In the genomic region with DNA sequence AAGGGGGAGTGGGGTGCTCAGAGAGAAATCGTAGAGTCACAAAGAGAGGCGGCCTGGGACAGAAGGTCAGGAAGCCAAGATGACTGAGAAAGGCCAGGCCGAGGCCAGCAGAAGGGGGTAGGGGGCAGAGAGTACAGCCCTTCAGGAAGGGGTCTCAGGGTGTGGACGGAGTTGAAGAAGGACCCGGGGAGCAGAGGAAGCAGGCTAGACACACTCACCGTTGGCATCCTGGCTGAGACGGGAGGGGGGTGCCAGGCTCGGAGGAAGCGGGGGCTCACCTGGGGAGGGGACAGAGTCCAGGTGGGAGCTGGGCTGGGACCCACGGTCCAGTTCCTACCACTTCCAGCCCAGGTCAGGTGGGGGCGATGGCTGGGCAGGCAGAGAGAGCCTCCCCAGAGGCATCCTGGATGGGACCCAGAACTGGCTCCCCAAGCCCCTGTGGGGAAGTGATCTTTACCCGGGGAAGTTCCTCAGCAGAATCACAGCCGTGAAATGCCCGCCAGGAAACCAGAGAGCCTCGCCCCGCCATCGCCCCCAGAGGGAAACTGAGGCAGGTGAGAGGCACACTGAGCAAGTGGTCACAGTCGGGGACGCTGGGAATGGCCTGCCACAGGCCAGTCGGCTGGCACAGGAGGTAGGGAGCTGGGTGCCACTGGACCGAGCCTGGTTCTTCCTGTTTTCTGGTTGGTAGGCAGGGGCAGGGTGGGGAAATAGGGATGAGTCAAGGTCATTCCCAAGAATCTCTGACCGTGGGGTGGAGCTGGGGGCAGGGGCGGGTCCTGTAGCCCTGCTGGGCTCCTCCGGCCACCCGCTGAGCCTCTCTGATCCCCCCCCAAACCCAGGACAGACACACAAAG, we compare ENCODE assay signal across 10 cellular contexts. TPM values are rescaled to one million over a fixed set of nuclear protein-coding genes. Genes with fewer than 3 reads are reported as not detected.
DNase-seq lines count a peak whose midpoint lies in the region; ATAC-seq and TF ChIP-seq lines count a peak whose summit lies in the region.
"Had no signal": no experiment of that assay in that cellular context is flagged by ENCODE, and none has a peak within 500 bp of the region (broad histone marks: within the 10 kb centered on the region; RNA-seq: fewer than 3 reads in every experiment).

No MANE protein-coding gene starts in this region.

- no peaks in the 10 kb centered on the region for H3K9me2 ChIP-seq in hepatocyte (replicated peaks; ENCODE audit: insufficient read depth)

- peak overlapping the region; percentile 75 for H3K27ac Mint-ChIP-seq in activated CD4-positive, alpha-beta T cell treated with anti-CD3 and anti-CD28 coated beads for 36 hours

- in situ Hi-C loops in SK-MEL-5 (cut with HindIII; ENCODE audit: low pct_unique_long_range_greater_than_20kb, low sequenced_read_pairs) = no loop called here

- H3K9me3 ChIP-seq in spleen (peaks cover 6 to 32% (median 25%) of the 10 kb centered on the region in 8 donors), hepatocyte (ENCODE audit: low read depth) (peaks cover 2% of the 10 kb centered on the region)

- CTCF ChIA-PET in activated CD4-positive, alpha-beta T cell treated with anti-CD3 and anti-CD28 coated beads for 36 hours (lab: Charles Lee) = interaction anchor here (0.5 to 1.9 kb wide), 6 partner anchors 22 to 618 kb away, joined by 3 to 6 read pairs (median 4); a partner anchor contains a TSS

- H3K27ac ChIP-seq in spleen (peak overlapping the region in 3 of 8 donors; percentile 80 to 86 (median 82)), hepatocyte (no peak overlapping the region)

- intact Hi-C loops in activated CD4-positive, alpha-beta T cell treated with anti-CD3 and anti-CD28 coated beads for 36 hours (cut with DNase I, micrococcal nuclease) = loop anchor here (1.0 to 5.0 kb wide), 3 partner anchors 37 to 187 kb away; a partner anchor contains a TSS
- intact Hi-C loops in spleen (cut with DNase I; ENCODE audit: low total_unique reads) = no loop called here

- no peaks in the 10 kb centered on the region for H4K20me1 ChIP-seq in hepatocyte (ENCODE audit: insufficient read depth, poor library complexity, severe bottlenecking)

- H3K27me3 ChIP-seq in spleen (replicated peaks in 1 of 7) (peaks cover 0 to 49% (median 23%) of the 10 kb centered on the region in 7 donors), hepatocyte (peaks cover 30% of the 10 kb centered on the region)

- H3K4me3 ChIP-seq in spleen (peak overlapping the region in 7 of 8 donors; percentile 54 to 82 (median 57)), hepatocyte (no peak overlapping the region)

- peak overlapping the region; percentile 80 for H3K4me3 Mint-ChIP-seq in activated CD4-positive, alpha-beta T cell treated with anti-CD3 and anti-CD28 coated beads for 36 hours

- TF ChIP-seq CTCF in spleen (IDR thresholded peaks at IDR 0.05 in 8 of 11, conservative IDR thresholded peaks at IDR 0.05 in 3 of 11) (no peak), hepatocyte (IDR thresholded peaks at IDR 0.05; ENCODE audit: poor library complexity) (no peak)

- H3K4me1 Mint-ChIP-seq in activated CD4-positive, alpha-beta T cell treated with anti-CD3 and anti-CD28 coated beads for 36 hours = peaks cover 3% of the 10 kb centered on the region

- H3K27me3 Mint-ChIP-seq in activated CD4-positive, alpha-beta T cell treated with anti-CD3 and anti-CD28 coated beads for 36 hours = no peaks in the 10 kb centered on the region

- H3K4me1 ChIP-seq in spleen = peaks cover 4 to 30% (median 20%) of the 10 kb centered on the region in 6 donors
- H3K4me1 ChIP-seq in hepatocyte (ENCODE audit: insufficient read depth) = no peaks in the 10 kb centered on the region

- H2AFZ ChIP-seq in hepatocyte = no peak overlapping the region

- H3K4me2 ChIP-seq in hepatocyte = no peak overlapping the region

- peaks cover 26% of the 10 kb centered on the region for H3K36me3 Mint-ChIP-seq in activated CD4-positive, alpha-beta T cell treated with anti-CD3 and anti-CD28 coated beads for 36 hours (ENCODE audit: low read depth)

- H3K79me2 ChIP-seq in hepatocyte = no peaks in the 10 kb centered on the region

- ATAC-seq in activated CD4-positive, alpha-beta T cell treated with anti-CD3 and anti-CD28 coated beads for 36 hours = no peak

- peaks cover 13% of the 10 kb centered on the region for H3K9me3 Mint-ChIP-seq in activated CD4-positive, alpha-beta T cell treated with anti-CD3 and anti-CD28 coated beads for 36 hours (ENCODE audit: low read depth)

- POLR2A ChIA-PET in activated CD4-positive, alpha-beta T cell treated with anti-CD3 and anti-CD28 coated beads for 36 hours (lab: Charles Lee) = interaction anchor here (0.8 kb wide), 1 partner anchor 22 kb away, joined by 4 read pairs; a partner anchor contains a TSS

- no peak for TF ChIP-seq POLR2A in spleen (IDR thresholded peaks at IDR 0.05)

- DNase-seq in activated CD4-positive, alpha-beta T cell treated with anti-CD3 and anti-CD28 coated beads for 36 hours = no peak
- no peak for DNase-seq in activated CD4-positive, alpha-beta T cell treated with anti-CD3 and anti-CD28 coated beads, Interleukin-2, amount 50 U/mL, for 48 hours
- DNase-seq in SK-MEL-5 (ENCODE audit: low read depth, low spot score) (peak; percentile 57), foreskin melanocyte (peak; percentile 17), spleen (no peak), hepatocyte (ENCODE audit: low spot score) (no peak), DMS153 (lab: John Stamatoyannopoulos, UW) (no peak), NAMALWA (ENCODE audit: low spot score) (no peak)

- H3K36me3 ChIP-seq in spleen (peaks cover 0 to 29% (median 0%) of the 10 kb centered on the region in 6 donors), hepatocyte (replicated peaks; ENCODE audit: insufficient read depth, low read depth) (no peaks in the 10 kb centered on the region)

- 22 to 35% (median 30%) methylated on average over 16 to 25 of the region's 25 CpGs for WGBS in spleen, 5 donors
- 47% methylated on average over 23 of the region's 25 CpGs for WGBS in hepatocyte (ENCODE audit: low lambda C conversion rate, missing lambda C conversion rate)

RNA-seq across cellular contexts. Expression of a gene that starts 1.3 kb away (rescaled TPM):
- total RNA-seq in activated CD4-positive, alpha-beta T cell treated with anti-CD3 and anti-CD28 coated beads for 36 hours = 10 to 100 TPM; 24.3 to 30.1 TPM
- total RNA-seq in SK-MEL-5 (2014; rRNA removed; shearing (Covaris generic)) = 20.5 and 22.5 TPM in 2 replicates
- 23.5 and 30.0 TPM in 2 replicates for polyA plus RNA-seq in SK-MEL-5 (2015; cell fraction: cytosol; rRNA removed)
- polyA plus RNA-seq in SK-MEL-5 (2015; cell fraction: nucleus; rRNA removed) = 22.6 and 33.5 TPM in 2 replicates
- total RNA-seq in spleen = 10 to 100 TPM in 6 of 7 donors, 1 to 10 TPM in 1; 8.1 to 22.6 (median 15.2) TPM
- 10 to 100 TPM; 16.2 to 19.1 (median 18.7) TPM for polyA plus RNA-seq in spleen
- total RNA-seq in hepatocyte = not detected in 2 replicates
- polyA plus RNA-seq in hepatocyte = 0.34 and 0.50 TPM in 2 replicates
- total RNA-seq: myocyte had no signal
- polyA plus RNA-seq: AG04450 had no signal

RNA-seq across cellular contexts. Expression of a gene that starts 12.8 kb away (rescaled TPM):
- not detected for total RNA-seq in activated CD4-positive, alpha-beta T cell treated with anti-CD3 and anti-CD28 coated beads for 36 hours
- total RNA-seq in SK-MEL-5 (2014; rRNA removed; shearing (Covaris generic)) = not detected in 2 replicates
- not detected in 2 replicates for polyA plus RNA-seq in SK-MEL-5 (2015; cell fraction: cytosol; rRNA removed)
- not detected in 2 replicates for polyA plus RNA-seq in SK-MEL-5 (2015; cell fraction: nucleus; rRNA removed)
- total RNA-seq in spleen (not detected), hepatocyte (not detected in 2 replicates)
- polyA plus RNA-seq in spleen (not detected), hepatocyte (0.22 TPM in 1 of 2 replicates, not detected in the other)
- total RNA-seq: myocyte had no signal
- polyA plus RNA-seq: AG04450 had no signal

RNA-seq across cellular contexts. Expression of a gene that starts 22.4 kb away (rescaled TPM):
- total RNA-seq in activated CD4-positive, alpha-beta T cell treated with anti-CD3 and anti-CD28 coated beads for 36 hours = 10 to 100 TPM; 54.8 to 63.9 TPM
- total RNA-seq in SK-MEL-5 (2014; rRNA removed; shearing (Covaris generic)) = 31.0 and 33.8 TPM in 2 replicates
- 29.9 and 50.6 TPM in 2 replicates for polyA plus RNA-seq in SK-MEL-5 (2015; cell fraction: cytosol; rRNA removed)
- polyA plus RNA-seq in SK-MEL-5 (2015; cell fraction: nucleus; rRNA removed) = 0.51 and 2.7 TPM in 2 replicates
- total RNA-seq in spleen = 10 to 100 TPM; 38.7 to 66.2 (median 48.2) TPM
- 100 to 1,000 TPM; 128 to 157 (median 140) TPM for polyA plus RNA-seq in spleen
- total RNA-seq in hepatocyte = 39.0 and 42.2 TPM in 2 replicates
- 71.2 and 86.8 TPM in 2 replicates for polyA plus RNA-seq in hepatocyte

RNA-seq across cellular contexts. Expression of a gene that starts 23.3 kb away (rescaled TPM):
- total RNA-seq in activated CD4-positive, alpha-beta T cell treated with anti-CD3 and anti-CD28 coated beads for 36 hours = 10 to 100 TPM; 29.8 to 37.1 TPM
- 10.5 and 16.7 TPM in 2 replicates for total RNA-seq in SK-MEL-5 (2014; rRNA removed; shearing (Covaris generic))
- polyA plus RNA-seq in SK-MEL-5 (2015; cell fraction: cytosol; rRNA removed) = 19.3 and 23.0 TPM in 2 replicates
- polyA plus RNA-seq in SK-MEL-5 (2015; cell fraction: nucleus; rRNA removed) = 54.8 and 84.1 TPM in 2 replicates
- total RNA-seq in spleen = 10 to 100 TPM; 28.8 to 37.1 (median 34.3) TPM
- polyA plus RNA-seq in spleen = 10 to 100 TPM; 17.1 to 30.8 (median 17.5) TPM
- total RNA-seq in hepatocyte = 20.7 and 27.1 TPM in 2 replicates
- polyA plus RNA-seq in hepatocyte = 25.5 and 29.0 TPM in 2 replicates

Comparison
In these comparisons a context has a peak if more than half of its experiments do, and no peak if none do; other contexts are left out.
1. DNase-seq: peak in SK-MEL-5 (single experiment) and foreskin melanocyte (single experiment); none in activated CD4-positive, alpha-beta T cell treated with anti-CD3 and anti-CD28 coated beads for 36 hours (single experiment), activated CD4-positive, alpha-beta T cell treated with anti-CD3 and anti-CD28 coated beads, Interleukin-2, amount 50 U/mL, for 48 hours (0 of 2), spleen (single experiment), hepatocyte (single experiment), DMS153 (single experiment) and NAMALWA (single experiment).